ENCODE assay signal across 9 cellular contexts in the genomic region with DNA sequence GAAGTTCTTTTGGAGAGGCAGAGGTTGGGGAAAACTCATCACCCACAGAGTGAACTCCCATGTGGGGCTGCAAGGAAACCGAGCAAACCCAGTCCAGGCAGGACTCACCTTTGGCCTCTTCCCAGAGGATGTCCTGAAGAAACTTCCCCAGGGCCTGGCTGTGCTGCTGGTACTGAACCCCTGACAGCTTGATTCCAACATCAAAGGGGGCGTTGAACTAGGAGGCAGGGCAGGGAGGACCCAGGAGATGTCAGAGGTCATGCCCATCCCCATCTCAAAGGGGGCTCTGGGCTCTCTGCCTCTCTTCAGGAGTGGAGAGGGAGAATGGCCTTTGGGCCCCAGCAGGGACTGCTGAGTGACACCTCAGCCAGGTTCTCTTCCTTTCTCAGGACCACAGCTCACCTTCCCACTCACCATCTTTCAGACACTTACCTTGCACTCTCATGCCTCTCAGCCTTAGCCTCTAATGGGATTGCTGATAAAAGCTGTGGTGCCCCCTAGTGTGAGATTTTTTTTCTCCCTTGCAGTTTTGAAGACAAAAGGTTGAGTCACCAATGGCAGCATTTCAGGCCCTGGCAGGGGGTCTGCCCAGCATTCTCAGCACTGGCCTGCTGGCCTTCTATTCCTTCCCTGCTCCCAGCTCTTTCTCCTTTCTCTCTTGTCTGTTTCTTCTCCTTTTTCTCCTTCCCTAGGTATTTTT. TPM values are rescaled to one million over a fixed set of nuclear protein-coding genes. Genes with fewer than 3 reads are reported as not detected.
A peak's percentile ranks its signal among the peaks of the same experiment; 100 is the strongest.
DNase-seq lines count a peak whose midpoint lies in the region; ATAC-seq, FAIRE-seq and TF ChIP-seq lines count a peak whose summit lies in the region.
"Had no signal": no experiment of that assay in that cellular context is flagged by ENCODE, and none has a peak within 500 bp of the region (broad histone marks: within the 10 kb centered on the region; RNA-seq: fewer than 3 reads in every experiment).

No MANE protein-coding gene starts in this region.

- peaks cover 31% of the 10 kb centered on the region for H3K4me1 Mint-ChIP-seq in astrocyte (ENCODE audit: low read depth, unreplicated experiment)

- no peak overlapping the region for H3K4me2 ChIP-seq in Loucy (ENCODE audit: low read depth, low read length, poor library complexity, severe bottlenecking)
- H3K4me2 ChIP-seq in astrocyte (ENCODE audit: low read length): peak overlapping the region; percentile 36

- H3K79me2 ChIP-seq in Loucy (ENCODE audit: insufficient read depth, low read length) (no peaks in the 10 kb centered on the region), astrocyte (ENCODE audit: insufficient read depth, low read length) (no peaks in the 10 kb centered on the region)

- H3K27ac Mint-ChIP-seq in astrocyte (ENCODE audit: unreplicated experiment): peak overlapping the region; percentile 15

- H3K9me3 Mint-ChIP-seq in astrocyte (ENCODE audit: unreplicated experiment): no peaks in the 10 kb centered on the region

- H3K4me3 Mint-ChIP-seq in astrocyte (ENCODE audit: unreplicated experiment): no peak overlapping the region

- no peaks in the 10 kb centered on the region for H3K27me3 Mint-ChIP-seq in astrocyte (ENCODE audit: low read depth, unreplicated experiment)

- peak overlapping the region; percentile 6 for H3K27ac ChIP-seq in astrocyte (ENCODE audit: low read depth, low read length)
- no peak overlapping the region for H3K27ac ChIP-seq in kidney (ENCODE audit: low read depth in 2 of 2, low read length in 2 of 2)
- H3K27ac ChIP-seq: ovary had no signal

- H4K20me1 ChIP-seq in Loucy (ENCODE audit: insufficient read depth, low read length, poor library complexity, severe bottlenecking) (no peaks in the 10 kb centered on the region), astrocyte (ENCODE audit: insufficient read depth, low read length) (peaks cover 4% of the 10 kb centered on the region)

- DNase-seq in G401 (ENCODE audit: low spot score) (peak; percentile 93), astrocyte (ENCODE audit: low read depth) (peak; percentile 68), kidney (no peak), mucosa of descending colon (no peak), NCI-H2171 treated with DMSO at 0.1 percent for 48 hours (lab: John Stamatoyannopoulos, UW) (no peak), left ventricle myocardium superior (no peak)

- peak; percentile 55 for TF ChIP-seq CTCF in Loucy (conservative IDR thresholded peaks at IDR 0.05; ENCODE audit: low read length)
- TF ChIP-seq CTCF in astrocyte (IDR thresholded peaks at IDR 0.05; ENCODE audit: insufficient read depth, low read depth, low read length): peak; percentile 53
- peak; percentile 2 for TF ChIP-seq CTCF in kidney (IDR thresholded peaks at IDR 0.05; ENCODE audit: borderline replicate concordance, extremely low read depth, insufficient read depth)
- TF ChIP-seq CTCF in mucosa of descending colon (IDR thresholded peaks at IDR 0.05): no peak

- H2AFZ ChIP-seq in Loucy (ENCODE audit: low read length) (no peak overlapping the region), astrocyte (ENCODE audit: low read depth, low read length) (no peak overlapping the region)

- FAIRE-seq in astrocyte (lab: Jason Lieb, UNC) (no peak), kidney (lab: Jason Lieb, UNC) (no peak)

- H3K27me3 ChIP-seq in Loucy (ENCODE audit: insufficient read depth, low read length, poor library complexity, severe bottlenecking) (no peaks in the 10 kb centered on the region), astrocyte (ENCODE audit: insufficient read depth, low read length) (no peaks in the 10 kb centered on the region)
- H3K27me3 ChIP-seq: ovary had no signal

- H3K4me1 ChIP-seq in Loucy (ENCODE audit: insufficient read depth, low read length, poor library complexity, severe bottlenecking): no peaks in the 10 kb centered on the region
- H3K4me1 ChIP-seq in astrocyte (ENCODE audit: insufficient read depth, low read length): peaks cover 16% of the 10 kb centered on the region
- peaks cover 0 to 15% of the 10 kb centered on the region in 2 donors for H3K4me1 ChIP-seq in kidney (ENCODE audit: control insufficient read depth in 1 of 2, insufficient read depth in 1 of 2, low read depth in 1 of 2, low read length in 2 of 2)
- no peaks in the 10 kb centered on the region for H3K4me1 ChIP-seq in mucosa of descending colon (ENCODE audit: low read depth)

- H3K9me2 ChIP-seq in Loucy (replicated peaks; ENCODE audit: low read depth, low read length): no peaks in the 10 kb centered on the region

- intact Hi-C loops in kidney (cut with DNase I) (no loop called here), mucosa of descending colon (cut with DNase I, micrococcal nuclease) (no loop called here), left ventricle myocardium superior (cut with micrococcal nuclease) (no loop called here)

- no peaks in the 10 kb centered on the region for H3F3A ChIP-seq in Loucy (ENCODE audit: low read depth)

- in situ Hi-C loops in G401 (cut with HindIII; ENCODE audit: low sequenced_read_pairs): no loop called here

- ATAC-seq in HG02840 (IDR thresholded peaks at IDR 0.05; ENCODE audit: low FRiP score, unreplicated experiment) (no peak), mucosa of descending colon (no peak), left ventricle myocardium superior (no peak)

- H3K36me3 ChIP-seq in Loucy (ENCODE audit: insufficient read depth, low read length) (peaks cover 51% of the 10 kb centered on the region; the same call in 1 of the 2 replicates), astrocyte (ENCODE audit: insufficient read depth, low read length) (peaks cover 14% of the 10 kb centered on the region), kidney (ENCODE audit: control insufficient read depth in 1 of 2, insufficient read depth in 2 of 2, low read length in 2 of 2) (peaks cover 0 to 6% of the 10 kb centered on the region in 2 donors), mucosa of descending colon (ENCODE audit: low read depth) (no peaks in the 10 kb centered on the region)
- H3K36me3 ChIP-seq: ovary had no signal

- H3K4me3 ChIP-seq in Loucy (ENCODE audit: low read length, poor library complexity, severe bottlenecking) (no peak overlapping the region), astrocyte (ENCODE audit: insufficient read depth, low read depth, low read length) (no peak overlapping the region), kidney (ENCODE audit: low read length in 2 of 2) (no peak overlapping the region), mucosa of descending colon (no peak overlapping the region)
- H3K4me3 ChIP-seq: ovary had no signal

- H3K36me3 Mint-ChIP-seq in astrocyte (ENCODE audit: low read depth, unreplicated experiment): peaks cover 16% of the 10 kb centered on the region

- no peaks in the 10 kb centered on the region for H3K9me3 ChIP-seq in Loucy (ENCODE audit: insufficient read depth, low read depth, low read length)
- H3K9me3 ChIP-seq in astrocyte (ENCODE audit: insufficient read depth, low read depth, low read length): no peaks in the 10 kb centered on the region
- no peaks in the 10 kb centered on the region for H3K9me3 ChIP-seq in kidney (ENCODE audit: control insufficient read depth in 1 of 2, low read length in 2 of 2)
- H3K9me3 ChIP-seq in mucosa of descending colon: no peaks in the 10 kb centered on the region
- H3K9me3 ChIP-seq: ovary had no signal

- H3K9ac ChIP-seq in Loucy (ENCODE audit: low read depth, low read length, poor library complexity, severe bottlenecking) (no peak overlapping the region), astrocyte (ENCODE audit: low read length) (peak overlapping the region; percentile 24), kidney (ENCODE audit: low read length in 2 of 2) (no peak overlapping the region)

RNA-seq across cellular contexts. Expression of a gene that starts 6.0 kb away (rescaled TPM):
- not detected in 2 replicates for total RNA-seq in G401 (2014; rRNA removed; shearing (Covaris generic))
- total RNA-seq in astrocyte: not detected in 2 replicates
- total RNA-seq in kidney: 1.2 TPM
- polyA plus RNA-seq in kidney (ENCODE audit: insufficient read depth, low read depth, low replicate concordance): 0.73 TPM
- under 1 TPM; 0.51 to 0.63 (median 0.55) TPM for total RNA-seq in mucosa of descending colon
- total RNA-seq in left ventricle myocardium superior: not detected

RNA-seq across cellular contexts. Expression of a gene that starts 34.2 kb away (rescaled TPM):
- total RNA-seq in G401 (2014; rRNA removed; shearing (Covaris generic)): 147 and 148 TPM in 2 replicates
- 233 and 245 TPM in 2 replicates for total RNA-seq in astrocyte
- 81.2 TPM for total RNA-seq in kidney
- 136 TPM for polyA plus RNA-seq in kidney (ENCODE audit: insufficient read depth, low read depth, low replicate concordance)
- 100 to 1,000 TPM in 1 of 3 donors, 10 to 100 TPM in 2; 88.1 to 127 (median 95.3) TPM for total RNA-seq in mucosa of descending colon
- 54.9 TPM for total RNA-seq in left ventricle myocardium superior

RNA-seq across cellular contexts. Expression of a gene that starts 38.5 kb away (rescaled TPM):
- 18.8 and 22.1 TPM in 2 replicates for total RNA-seq in G401 (2014; rRNA removed; shearing (Covaris generic))
- 28.8 and 29.5 TPM in 2 replicates for total RNA-seq in astrocyte
- 31.8 TPM for total RNA-seq in kidney
- polyA plus RNA-seq in kidney (ENCODE audit: insufficient read depth, low read depth, low replicate concordance): 15.5 TPM
- 10 to 100 TPM; 29.8 to 34.9 (median 34.4) TPM for total RNA-seq in mucosa of descending colon
- 17.0 TPM for total RNA-seq in left ventricle myocardium superior

Comparison
In these comparisons a context has a peak if more than half of its experiments do, and no peak if none do; other contexts are left out.
1. DNase-seq: peak in G401 (single experiment) and astrocyte (single experiment); none in kidney (single experiment), mucosa of descending colon (0 of 3), NCI-H2171 treated with DMSO at 0.1 percent for 48 hours (single experiment) and left ventricle myocardium superior (single experiment).